ENCODE assay signal across 30 cellular contexts in the genomic region with DNA sequence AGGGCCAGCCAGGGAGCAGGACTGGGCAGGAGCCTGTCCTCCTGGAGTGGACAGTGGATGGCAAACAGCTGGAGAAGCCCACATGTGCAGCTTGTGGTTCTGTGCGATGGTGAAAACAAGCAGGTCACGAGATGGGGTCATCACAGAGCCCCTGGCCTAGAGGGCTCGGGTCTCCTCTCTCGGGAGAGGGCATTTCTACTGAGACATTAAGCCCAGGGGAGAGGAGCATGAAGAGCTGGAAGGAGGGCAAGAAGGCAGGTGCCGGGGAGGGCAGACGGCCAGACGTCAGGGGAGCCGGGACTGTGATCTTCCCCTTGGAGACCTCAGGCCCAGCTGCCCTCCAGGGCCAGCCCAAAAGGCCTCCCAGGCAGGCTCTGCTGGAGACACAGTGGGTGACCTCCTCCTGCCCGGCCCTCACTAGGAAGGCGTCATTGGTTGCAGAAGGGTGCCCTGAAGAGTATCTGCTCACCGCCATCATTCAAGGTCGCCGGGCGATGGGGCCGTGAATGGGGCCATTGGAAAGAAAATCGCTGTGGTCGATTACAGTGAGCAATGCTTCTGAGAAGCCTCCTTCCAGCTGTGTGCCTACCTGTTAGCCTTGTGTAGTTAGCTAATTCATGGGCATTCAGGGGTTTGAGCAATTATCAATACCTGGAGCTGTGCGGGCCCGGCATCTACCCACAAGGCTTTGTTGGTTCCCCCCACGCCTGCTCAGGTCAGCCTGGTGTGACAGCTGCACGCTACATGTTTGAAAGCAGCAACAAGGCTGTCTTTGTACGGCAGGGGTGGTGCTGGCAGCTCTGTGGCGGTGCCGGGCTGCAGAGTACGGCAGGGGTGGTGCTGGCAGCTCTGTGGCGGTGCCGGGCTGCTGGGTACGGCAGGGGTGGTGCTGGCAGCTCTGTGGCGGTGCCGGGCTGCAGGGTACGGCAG.
DNase-seq lines count a peak whose midpoint lies in the region; ATAC-seq and TF ChIP-seq lines count a peak whose summit lies in the region.
"Had no signal": no experiment of that assay in that cellular context is flagged by ENCODE, and none has a peak within 500 bp of the region (broad histone marks: within the 10 kb centered on the region; RNA-seq: fewer than 3 reads in every experiment).

No MANE protein-coding gene starts in this region.

- no peaks in the 10 kb centered on the region for H3K27me3 Mint-ChIP-seq in activated T-cell treated with anti-CD3 and anti-CD28 coated beads, Interleukin-2, amount 50 U/mL, for 72 hours (ENCODE audit: low read depth)
- H3K27me3 Mint-ChIP-seq in Calu3 (ENCODE audit: unreplicated experiment) = peaks cover 62% of the 10 kb centered on the region

- H3K9me3 Mint-ChIP-seq in activated T-cell treated with anti-CD3 and anti-CD28 coated beads, Interleukin-2, amount 50 U/mL, for 72 hours = peaks cover 3 to 6% of the 10 kb centered on the region in 2 donors
- H3K9me3 Mint-ChIP-seq in Calu3 (ENCODE audit: low read depth, unreplicated experiment) = no peaks in the 10 kb centered on the region
- H3K9me3 Mint-ChIP-seq: stimulated activated naive CD8-positive, alpha-beta T cell treated with anti-CD3 and anti-CD28 coated beads, Interleukin-15, Interleukin-2, amounts not matched to agents 100 ng/mL and 50 ng/mL, for 24 hours had no signal

- no TSS peak for BruUV-seq in Calu3 (replicated peaks; lab: Mats Ljungman, UMichigan)

- no peak overlapping the region for H3K4me3 Mint-ChIP-seq in activated T-cell treated with anti-CD3 and anti-CD28 coated beads, Interleukin-2, amount 50 U/mL, for 72 hours
- H3K4me3 Mint-ChIP-seq in Calu3 (ENCODE audit: low read depth, unreplicated experiment) = no peak overlapping the region
- H3K4me3 Mint-ChIP-seq: activated naive CD8-positive, alpha-beta T cell treated with anti-CD3 and anti-CD28 coated beads, Interleukin-2, amount 50 U/mL, for 24 hours; brain; CD8-positive, alpha-beta memory T cell; nephron; stimulated activated naive CD8-positive, alpha-beta T cell treated with anti-CD3 and anti-CD28 coated beads, Interleukin-15, Interleukin-2, amounts not matched to agents 100 ng/mL and 50 ng/mL, for 24 hours had no signal

- CTCF ChIA-PET in Calu3 (lab: Charles Lee) = no interaction called here

- H3K27ac Mint-ChIP-seq in activated T-cell treated with anti-CD3 and anti-CD28 coated beads, Interleukin-2, amount 50 U/mL, for 72 hours = no peak overlapping the region
- no peak overlapping the region for H3K27ac Mint-ChIP-seq in Calu3 (ENCODE audit: unreplicated experiment)
- H3K27ac Mint-ChIP-seq: activated naive CD8-positive, alpha-beta T cell treated with anti-CD3 and anti-CD28 coated beads, Interleukin-2, amount 50 U/mL, for 24 hours; brain; CD8-positive, alpha-beta memory T cell; nephron; stimulated activated naive CD8-positive, alpha-beta T cell treated with anti-CD3 and anti-CD28 coated beads, Interleukin-15, Interleukin-2, amounts not matched to agents 100 ng/mL and 50 ng/mL, for 24 hours had no signal

- TF ChIP-seq CTCF in left ventricle myocardium inferior (IDR thresholded peaks at IDR 0.05; ENCODE audit: borderline replicate concordance) = no peak
- TF ChIP-seq CTCF in right atrium auricular region (IDR thresholded peaks at IDR 0.05) = no peak
- TF ChIP-seq CTCF in testis (IDR thresholded peaks at IDR 0.05) = no peak
- TF ChIP-seq CTCF in Calu3 (IDR thresholded peaks at IDR 0.05; ENCODE audit: unreplicated experiment) = no peak

- no peak overlapping the region for H3K27ac ChIP-seq in left ventricle myocardium inferior (replicated peaks)
- H3K27ac ChIP-seq in right atrium auricular region = no peak overlapping the region
- H3K27ac ChIP-seq in testis = no peak overlapping the region
- H3K27ac ChIP-seq: heart left ventricle, prostate gland, transverse colon, VCaP had no signal

- WGBS in testis, 2 donors = 78 to 83% methylated on average over 5 to 30 of the region's 31 CpGs

- H3K27me3 ChIP-seq in left ventricle myocardium inferior (ENCODE audit: low read depth) (peaks cover 40% of the 10 kb centered on the region), right atrium auricular region (no peaks in the 10 kb centered on the region), testis (no peaks in the 10 kb centered on the region)

- H3K4me3 ChIP-seq in left ventricle myocardium inferior = no peak overlapping the region
- H3K4me3 ChIP-seq in right atrium auricular region = no peak overlapping the region
- no peak overlapping the region for H3K4me3 ChIP-seq in testis
- H3K4me3 ChIP-seq: heart left ventricle, prostate gland, transverse colon had no signal

- intact Hi-C loops in left ventricle myocardium inferior (cut with micrococcal nuclease) (no loop called here), head of caudate nucleus (cut with DNase I) (no loop called here), testis (cut with DNase I; ENCODE audit: low total_unique reads) (no loop called here), Calu3 (cut with micrococcal nuclease; ENCODE audit: unreplicated experiment) (no loop called here)

- H3K4me1 Mint-ChIP-seq in activated T-cell treated with anti-CD3 and anti-CD28 coated beads, Interleukin-2, amount 50 U/mL, for 72 hours (ENCODE audit: low read depth) = no peaks in the 10 kb centered on the region
- H3K4me1 Mint-ChIP-seq in Calu3 (ENCODE audit: low read depth, unreplicated experiment) = no peaks in the 10 kb centered on the region
- H3K4me1 Mint-ChIP-seq: CD8-positive, alpha-beta memory T cell had no signal

- peaks cover 12% of the 10 kb centered on the region for H3K9me3 ChIP-seq in left ventricle myocardium inferior (replicated peaks)
- H3K9me3 ChIP-seq in right atrium auricular region = peaks cover 0 to 8% of the 10 kb centered on the region in 2 donors
- H3K9me3 ChIP-seq in testis = no peaks in the 10 kb centered on the region
- H3K9me3 ChIP-seq: prostate gland had no signal

- no peaks in the 10 kb centered on the region for H3K36me3 ChIP-seq in left ventricle myocardium inferior
- H3K36me3 ChIP-seq in right atrium auricular region = no peaks in the 10 kb centered on the region
- no peaks in the 10 kb centered on the region for H3K36me3 ChIP-seq in testis (ENCODE audit: low read depth, missing control alignments)
- H3K36me3 ChIP-seq: heart left ventricle, prostate gland, transverse colon had no signal

- peaks cover 0 to 2% of the 10 kb centered on the region in 2 donors for H3K36me3 Mint-ChIP-seq in activated T-cell treated with anti-CD3 and anti-CD28 coated beads, Interleukin-2, amount 50 U/mL, for 72 hours (ENCODE audit: insufficient read depth in 2 of 2)
- no peaks in the 10 kb centered on the region for H3K36me3 Mint-ChIP-seq in Calu3 (ENCODE audit: insufficient read depth, unreplicated experiment)
- H3K36me3 Mint-ChIP-seq: brain had no signal

- ATAC-seq in activated T-cell treated with anti-CD3 and anti-CD28 coated beads, Interleukin-2, amount 50 U/mL, for 72 hours (replicated peaks in 1 of 2) = no peak
- ATAC-seq: activated naive CD8-positive, alpha-beta T cell treated with anti-CD3 and anti-CD28 coated beads, Interleukin-2, amount 50 U/mL, for 24 hours; heart left ventricle had no signal

- peaks cover 8% of the 10 kb centered on the region for H3K4me1 ChIP-seq in left ventricle myocardium inferior
- no peaks in the 10 kb centered on the region for H3K4me1 ChIP-seq in right atrium auricular region
- H3K4me1 ChIP-seq in testis = no peaks in the 10 kb centered on the region
- H3K4me1 ChIP-seq: prostate gland, transverse colon had no signal

- TF ChIP-seq POLR2A in testis (IDR thresholded peaks at IDR 0.05) = no peak

- DNase-seq in left ventricle myocardium inferior (peak; percentile 8), right atrium auricular region (ENCODE audit: low spot score) (no peak), head of caudate nucleus (peak in 41 of 42 donors; percentile 40 to 84 (median 66)), nucleus accumbens (lab: John Stamatoyannopoulos, UW) (peak in 35 of 56 donors; percentile 12 to 85 (median 43)), testis (peak; percentile 26), NCI-H526 treated with DMSO at 0.1 percent for 48 hours (lab: John Stamatoyannopoulos, UW) (no peak), Calu3 (no peak)
- DNase-seq in activated T-cell treated with anti-CD3 and anti-CD28 coated beads, Interleukin-2, amount 50 U/mL, for 72 hours = no peak
- DNase-seq: activated CD4-positive, alpha-beta T cell treated with anti-CD3 and anti-CD28 coated beads for 4 hours; activated CD8-positive, alpha-beta memory T cell treated with anti-CD3 and anti-CD28 coated beads for 24 hours; activated gamma-delta T cell; activated naive CD8-positive, alpha-beta T cell treated with anti-CD3 and anti-CD28 coated beads, Interleukin-2, amount 50 U/mL, for 24 hours; CD8-positive, alpha-beta memory T cell; DMS53; effector CD8-positive, alpha-beta T cell; erythroblast; IMR-90; NCI-H187 treated with DMSO at 0.1 percent for 48 hours; NCI-H2171 treated with DMSO at 0.1 percent for 48 hours; NCI-H524; NK-92 treated with Interleukin-12 subunit alpha and Interleukin-12 subunit beta, amount 100 ng/mL, for 24 hours; PC-3; SHP77 treated with DMSO at 0.1 percent for 48 hours; transverse colon had no signal

Comparison
In these comparisons a context has a peak if more than half of its experiments do, and no peak if none do; other contexts are left out.
1. DNase-seq: peak in left ventricle myocardium inferior (single experiment), head of caudate nucleus (41 of 42), nucleus accumbens (35 of 56) and testis (single experiment); none in right atrium auricular region (single experiment), NCI-H526 treated with DMSO at 0.1 percent for 48 hours (single experiment), activated T-cell treated with anti-CD3 and anti-CD28 coated beads, Interleukin-2, amount 50 U/mL, for 72 hours (0 of 2) and Calu3 (single experiment).